In the genomic region with DNA sequence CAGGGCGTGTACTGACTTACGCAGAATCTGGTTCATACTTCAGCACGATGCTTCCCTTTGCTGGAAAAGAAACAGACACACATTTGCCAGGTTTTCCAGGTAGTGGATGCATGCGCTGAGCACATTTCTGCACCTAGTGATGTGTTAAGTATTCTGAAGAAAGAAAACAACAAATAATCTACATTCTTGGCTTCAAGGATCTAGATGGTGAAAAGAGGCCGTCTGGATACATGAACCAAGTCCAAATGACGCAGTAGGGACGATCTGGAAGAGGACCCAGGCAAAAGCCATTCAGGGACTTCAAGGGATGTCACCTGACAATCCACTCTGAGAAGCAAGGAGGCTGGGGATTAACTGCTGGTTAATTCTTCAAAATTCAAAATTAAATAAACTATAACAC, we compare ENCODE assay signal across 20 cellular contexts. TPM values are rescaled to one million over a fixed set of nuclear protein-coding genes. Genes with fewer than 3 reads are reported as not detected.
DNase-seq lines count a peak whose midpoint lies in the region; ATAC-seq and TF ChIP-seq lines count a peak whose summit lies in the region.
"Had no signal": no experiment of that assay in that cellular context is flagged by ENCODE, and none has a peak within 500 bp of the region (broad histone marks: within the 10 kb centered on the region; RNA-seq: fewer than 3 reads in every experiment).

No MANE protein-coding gene starts in this region.

- H3K4me3 Mint-ChIP-seq in glutamatergic neuron (ENCODE audit: unreplicated experiment): peak overlapping the region; percentile 67
- H3K4me3 Mint-ChIP-seq: B cell; CD4-positive, CD25-positive, alpha-beta regulatory T cell; CD8-positive, alpha-beta T cell; GM23338; H9 had no signal

- peaks cover 7% of the 10 kb centered on the region for H3K9me3 Mint-ChIP-seq in glutamatergic neuron (ENCODE audit: unreplicated experiment)
- H3K9me3 Mint-ChIP-seq: CD4-positive, CD25-positive, alpha-beta regulatory T cell; CD8-positive, alpha-beta T cell; GM23338; H9 had no signal

- intact Hi-C loops in left ventricle myocardium superior (cut with micrococcal nuclease): no loop called here

- H3K27ac Mint-ChIP-seq in glutamatergic neuron (ENCODE audit: unreplicated experiment): peak overlapping the region; percentile 92
- H3K27ac Mint-ChIP-seq: B cell; CD8-positive, alpha-beta T cell; GM23338; H9 had no signal

- H3K4me1 Mint-ChIP-seq in glutamatergic neuron (ENCODE audit: low read depth, unreplicated experiment): peaks cover 45% of the 10 kb centered on the region
- H3K4me1 Mint-ChIP-seq: B cell; CD4-positive, CD25-positive, alpha-beta regulatory T cell; GM23338; H9 had no signal

- no peaks in the 10 kb centered on the region for H3K27me3 ChIP-seq in right atrium auricular region
- H3K27me3 ChIP-seq: BLaER1 had no signal

- DNase-seq in right atrium auricular region (ENCODE audit: low spot score): peak; percentile 43
- no peak for DNase-seq in left ventricle myocardium superior
- peak; percentile 6 to 63 for DNase-seq in cerebellar nuclear complex (lab: John Stamatoyannopoulos, UW)
- no peak for DNase-seq in glutamatergic neuron
- DNase-seq in SIG-M5 treated with dmso at 0.1 percent for 504 hours (lab: John Stamatoyannopoulos, UW; ENCODE audit: unreplicated experiment): no peak
- no peak for DNase-seq in stimulated activated CD8-positive, alpha-beta memory T cell treated with anti-CD3 and anti-CD28 coated beads, Interleukin-4, amount 100 ng/mL, for 48 hours
- DNase-seq: Caco-2; CD4-positive, CD25-positive, alpha-beta regulatory T cell; CD8-positive, alpha-beta T cell; DMS153; DND-41; GDM1; H9 had no signal

- no peak for ATAC-seq in left ventricle myocardium superior
- ATAC-seq: CD8-positive, alpha-beta T cell; GM12878; GM23338; HCT116 had no signal

- H3K4me1 ChIP-seq in right atrium auricular region: no peaks in the 10 kb centered on the region
- H3K4me1 ChIP-seq: Caco-2 had no signal

- peaks cover 88% of the 10 kb centered on the region for H3K36me3 ChIP-seq in right atrium auricular region

- H3K9me3 ChIP-seq in right atrium auricular region: no peaks in the 10 kb centered on the region
- H3K9me3 ChIP-seq: BLaER1, Caco-2 had no signal

- H3K4me3 ChIP-seq in right atrium auricular region: no peak overlapping the region
- H3K4me3 ChIP-seq: BLaER1, GM12878, GM23338 had no signal

- TF ChIP-seq CTCF in right atrium auricular region (IDR thresholded peaks at IDR 0.05): no peak
- no peak for TF ChIP-seq CTCF in glutamatergic neuron (IDR thresholded peaks at IDR 0.05; ENCODE audit: partially characterized antibody, unreplicated experiment)

- peaks cover 13% of the 10 kb centered on the region for H3K36me3 Mint-ChIP-seq in glutamatergic neuron (ENCODE audit: unreplicated experiment)

- no peak overlapping the region for H3K27ac ChIP-seq in right atrium auricular region
- H3K27ac ChIP-seq: 22Rv1, BLaER1, C4-2B had no signal

- peaks cover 9% of the 10 kb centered on the region for H3K27me3 Mint-ChIP-seq in glutamatergic neuron (ENCODE audit: unreplicated experiment)
- H3K27me3 Mint-ChIP-seq: B cell; CD4-positive, CD25-positive, alpha-beta regulatory T cell had no signal

RNA-seq across cellular contexts. Expression of a gene that starts 30.4 kb away (rescaled TPM):
- total RNA-seq in right atrium auricular region (10 to 100 TPM; 21.2 to 21.4 TPM), left ventricle myocardium superior (33.5 TPM), glutamatergic neuron (ENCODE audit: unreplicated experiment) (60.3 TPM)

RNA-seq across cellular contexts. Expression of a gene that starts 30.8 kb away (rescaled TPM):
- total RNA-seq in right atrium auricular region (1 to 10 TPM in 1 of 2 donors, under 1 TPM in 1; 0.67 to 1.2 TPM), left ventricle myocardium superior (2.3 TPM), glutamatergic neuron (ENCODE audit: unreplicated experiment) (47.2 TPM)

Comparison
In these comparisons a context has a peak if more than half of its experiments do, and no peak if none do; other contexts are left out.
1. DNase-seq: peak in right atrium auricular region (single experiment) and cerebellar nuclear complex (2 of 2); none in left ventricle myocardium superior (single experiment), glutamatergic neuron (single experiment), SIG-M5 treated with dmso at 0.1 percent for 504 hours (single experiment) and stimulated activated CD8-positive, alpha-beta memory T cell treated with anti-CD3 and anti-CD28 coated beads, Interleukin-4, amount 100 ng/mL, for 48 hours (single experiment).
2. RNA of a gene that starts 30.8 kb away (total RNA-seq): 47.2 TPM in glutamatergic neuron (single experiment); 2.3 TPM in left ventricle myocardium superior (single experiment) and 0.67 to 1.2 TPM in right atrium auricular region; every median in the first group is over 10 times any median in the second.